1 cellular context compared by ENCODE assay signal in the genomic region with DNA sequence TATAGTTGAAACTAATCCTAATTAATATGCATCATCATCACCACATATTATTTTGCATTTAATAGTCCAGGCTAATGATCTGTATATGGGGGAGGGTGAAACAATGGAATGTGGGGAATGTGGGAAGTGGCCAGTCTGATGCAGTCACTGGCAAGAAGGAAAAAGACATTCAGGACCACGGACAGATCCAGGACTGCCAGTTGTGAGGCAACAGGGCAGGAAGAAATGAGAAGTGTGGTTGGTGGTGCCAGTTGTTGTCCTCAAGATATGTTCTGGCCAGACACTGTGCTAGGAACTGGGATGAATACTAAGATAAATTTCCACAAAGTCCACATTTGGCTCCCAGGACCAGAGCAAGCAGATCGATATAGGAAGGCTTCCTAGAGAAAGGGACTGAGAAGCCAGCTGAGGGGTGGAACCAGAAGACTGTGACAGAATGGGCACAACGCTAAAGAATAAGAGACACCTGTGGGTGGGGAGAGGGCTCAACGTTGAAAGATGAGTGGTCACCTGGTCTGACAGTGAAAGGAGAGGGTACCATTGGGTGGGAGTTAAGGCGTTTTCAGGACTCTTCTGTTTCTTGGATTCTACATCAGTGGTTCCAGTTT.
TF ChIP-seq lines count a peak whose summit lies in the region.

No MANE protein-coding gene starts in this region.

TF ChIP-seq in K562, 482 proteins besides CTCF, POLR2A, EP300 and RAD21 (continued from another document):
- TF ChIP-seq, protein P1, sequence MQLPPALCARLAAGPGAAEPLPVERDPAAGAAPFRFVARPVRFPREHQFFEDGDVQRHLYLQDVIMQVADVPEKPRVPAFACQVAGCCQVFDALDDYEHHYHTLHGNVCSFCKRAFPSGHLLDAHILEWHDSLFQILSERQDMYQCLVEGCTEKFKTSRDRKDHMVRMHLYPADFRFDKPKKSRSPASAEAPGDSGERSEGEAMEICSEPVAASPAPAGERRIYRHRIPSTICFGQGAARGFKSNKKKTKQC (CRISPR knock-in tag; IDR thresholded peaks at IDR 0.05), result peak; percentile 57; the same call in 1 of the 2 replicates
